In genomic region chr5:92927291-92927778, GRCh38 we compare ENCODE assay signal across 13 cellular contexts.
A peak's percentile ranks its signal among the peaks of the same experiment; 100 is the strongest.
DNase-seq lines count a peak whose midpoint lies in the region; ATAC-seq and TF ChIP-seq lines count a peak whose summit lies in the region.
"Had no signal": no experiment of that assay in that cellular context is flagged by ENCODE, and none has a peak within 500 bp of the region (broad histone marks: within the 10 kb centered on the region; RNA-seq: fewer than 3 reads in every experiment).

No MANE protein-coding gene starts in this region.

- no peaks in the 10 kb centered on the region for H3K79me2 ChIP-seq in trophoblast cell (ENCODE audit: control insufficient read depth, insufficient read depth, low read length, poor library complexity)

- no peak overlapping the region for H3K18ac ChIP-seq in trophoblast cell (ENCODE audit: low read length)

- no peak overlapping the region for H4K12ac ChIP-seq in trophoblast cell (ENCODE audit: low read depth, low read length)

- no peaks in the 10 kb centered on the region for H3K9me3 Mint-ChIP-seq in activated T-helper 1 cell treated with anti-CD3 and anti-CD28 coated beads, Interleukin-12 subunit alpha, Interleukin-12 subunit beta, Interleukin-2, Interleukin-4 antibody, amounts not matched to agents 30 ng/mL and 10 ng/mL and 1 ng/mL, durations not matched to agents 14 hours and 24 hours and 36 hours

- H3K27ac ChIP-seq in trophoblast cell (ENCODE audit: low read depth, low read length): no peak overlapping the region
- no peak overlapping the region for H3K27ac ChIP-seq in spleen
- H3K27ac ChIP-seq: SK-N-MC, thyroid gland, WERI-Rb-1 had no signal

- H2BK120ac ChIP-seq in trophoblast cell (ENCODE audit: insufficient read depth, low read length, poor library complexity): no peak overlapping the region

- H3K36me3 ChIP-seq in trophoblast cell (ENCODE audit: control insufficient read depth in 1 of 2, insufficient read depth in 2 of 2, low read length in 2 of 2): no peaks in the 10 kb centered on the region
- H3K36me3 ChIP-seq in spleen: no peaks in the 10 kb centered on the region
- H3K36me3 ChIP-seq: HAP-1, thyroid gland, WERI-Rb-1 had no signal

- no peak overlapping the region for H2BK5ac ChIP-seq in trophoblast cell (ENCODE audit: low read depth, low read length, poor library complexity)

- no peaks in the 10 kb centered on the region for H3K79me1 ChIP-seq in trophoblast cell (ENCODE audit: low read length)

- H3K27me3 ChIP-seq in trophoblast cell (ENCODE audit: insufficient read depth, low read length) (no peaks in the 10 kb centered on the region), spleen (replicated peaks in 1 of 7) (no peaks in the 10 kb centered on the region)
- H3K27me3 ChIP-seq: thyroid gland had no signal

- no peak overlapping the region for H3K27ac Mint-ChIP-seq in activated T-helper 1 cell treated with anti-CD3 and anti-CD28 coated beads, Interleukin-12 subunit alpha, Interleukin-12 subunit beta, Interleukin-2, Interleukin-4 antibody, amounts not matched to agents 30 ng/mL and 10 ng/mL and 1 ng/mL, durations not matched to agents 14 hours and 24 hours and 36 hours
- H3K27ac Mint-ChIP-seq: activated naive CD4-positive, alpha-beta T cell treated with anti-CD3 and anti-CD28 coated beads, Interleukin-2, amount 50 U/mL, for 24 hours had no signal

- H3K4me3 Mint-ChIP-seq in activated T-helper 1 cell treated with anti-CD3 and anti-CD28 coated beads, Interleukin-12 subunit alpha, Interleukin-12 subunit beta, Interleukin-2, Interleukin-4 antibody, amounts not matched to agents 30 ng/mL and 10 ng/mL and 1 ng/mL, durations not matched to agents 14 hours and 24 hours and 36 hours: no peak overlapping the region
- H3K4me3 Mint-ChIP-seq: activated naive CD4-positive, alpha-beta T cell treated with anti-CD3 and anti-CD28 coated beads, Interleukin-2, amount 50 U/mL, for 24 hours had no signal

- ATAC-seq in GM21423 (IDR thresholded peaks at IDR 0.05; ENCODE audit: unreplicated experiment): no peak

- no peaks in the 10 kb centered on the region for H3K9me3 ChIP-seq in trophoblast cell (ENCODE audit: insufficient read depth, low read depth, low read length)
- no peaks in the 10 kb centered on the region for H3K9me3 ChIP-seq in spleen
- H3K9me3 ChIP-seq: HAP-1, thyroid gland had no signal

- no peak overlapping the region for H2BK12ac ChIP-seq in trophoblast cell (ENCODE audit: low read length)

- no CpG with 5 or more reads among the region's 4 CpGs for WGBS in trophoblast cell (ENCODE audit: extremely low coverage, insufficient coverage, insufficient read length)
- 66 to 72% (median 71%) methylated on average over 4 of the region's 4 CpGs for WGBS in spleen, 5 donors

- no peaks in the 10 kb centered on the region for H3K36me3 Mint-ChIP-seq in activated T-helper 1 cell treated with anti-CD3 and anti-CD28 coated beads, Interleukin-12 subunit alpha, Interleukin-12 subunit beta, Interleukin-2, Interleukin-4 antibody, amounts not matched to agents 30 ng/mL and 10 ng/mL and 1 ng/mL, durations not matched to agents 14 hours and 24 hours and 36 hours (ENCODE audit: low read depth)
- H3K36me3 Mint-ChIP-seq: activated naive CD4-positive, alpha-beta T cell treated with anti-CD3 and anti-CD28 coated beads, Interleukin-2, amount 50 U/mL, for 24 hours had no signal

- no peak overlapping the region for H2AFZ ChIP-seq in trophoblast cell (ENCODE audit: insufficient read depth, low read length, poor library complexity)

- no peak overlapping the region for H4K8ac ChIP-seq in trophoblast cell (ENCODE audit: low read depth, low read length)

- intact Hi-C loops in activated T-helper 1 cell treated with anti-CD3 and anti-CD28 coated beads, Interleukin-12 subunit alpha, Interleukin-12 subunit beta, Interleukin-2, Interleukin-4 antibody, amounts not matched to agents 30 ng/mL and 10 ng/mL and 1 ng/mL, durations not matched to agents 14 hours and 24 hours and 36 hours (cut with micrococcal nuclease): no loop called here
- intact Hi-C loops in spleen (cut with DNase I; ENCODE audit: low total_unique reads): no loop called here

- no peak overlapping the region for H2AK5ac ChIP-seq in trophoblast cell (ENCODE audit: low read length)

- no peak overlapping the region for H3K9ac ChIP-seq in trophoblast cell (ENCODE audit: low read length)

- TF ChIP-seq CTCF in foreskin fibroblast (IDR thresholded peaks at IDR 0.05; ENCODE audit: low read depth, low read length) (no peak), spleen (IDR thresholded peaks at IDR 0.05 in 8 of 11, conservative IDR thresholded peaks at IDR 0.05 in 3 of 11) (no peak)

- no peak overlapping the region for H4K91ac ChIP-seq in trophoblast cell (ENCODE audit: low read depth, low read length)

- no peak overlapping the region for H3K4me3 ChIP-seq in foreskin fibroblast (ENCODE audit: low read depth in 1 of 2, low read length in 2 of 2)
- no peak overlapping the region for H3K4me3 ChIP-seq in trophoblast cell (ENCODE audit: low read depth, low read length)
- H3K4me3 ChIP-seq in spleen: no peak overlapping the region
- H3K4me3 ChIP-seq: HAP-1, SK-N-MC, thyroid gland had no signal

- H3K23ac ChIP-seq in trophoblast cell (ENCODE audit: low read length): no peak overlapping the region

- no peaks in the 10 kb centered on the region for H3K4me1 ChIP-seq in trophoblast cell (ENCODE audit: control insufficient read depth in 1 of 2, insufficient read depth in 2 of 2, low read length in 2 of 2)
- H3K4me1 ChIP-seq in spleen: no peaks in the 10 kb centered on the region
- H3K4me1 ChIP-seq: HAP-1, thyroid gland had no signal

- H3K27me3 Mint-ChIP-seq in activated T-helper 1 cell treated with anti-CD3 and anti-CD28 coated beads, Interleukin-12 subunit alpha, Interleukin-12 subunit beta, Interleukin-2, Interleukin-4 antibody, amounts not matched to agents 30 ng/mL and 10 ng/mL and 1 ng/mL, durations not matched to agents 14 hours and 24 hours and 36 hours (ENCODE audit: insufficient read depth): no peaks in the 10 kb centered on the region
- H3K27me3 Mint-ChIP-seq: activated naive CD4-positive, alpha-beta T cell treated with anti-CD3 and anti-CD28 coated beads, Interleukin-2, amount 50 U/mL, for 24 hours had no signal

- no peak overlapping the region for H3K14ac ChIP-seq in trophoblast cell (ENCODE audit: low read length)

- no peak overlapping the region for H3K4ac ChIP-seq in trophoblast cell (ENCODE audit: low read depth, low read length)

- DNase-seq in NCI-H2029 (lab: John Stamatoyannopoulos, UW) (peak; percentile 40), NCI-H2029 treated with DMSO at 0.1 percent for 48 hours (lab: John Stamatoyannopoulos, UW) (no peak), NCI-H748 (lab: John Stamatoyannopoulos, UW; ENCODE audit: unreplicated experiment) (peak; percentile 91), foreskin fibroblast (peak; percentile 16 to 32), trophoblast cell (peak; percentile 49 to 57), spleen (no peak)
- no peak for DNase-seq in activated T-helper 1 cell treated with anti-CD3 and anti-CD28 coated beads, Interleukin-12 subunit alpha, Interleukin-12 subunit beta, Interleukin-2, Interleukin-4 antibody, amounts not matched to agents 30 ng/mL and 10 ng/mL and 1 ng/mL, durations not matched to agents 14 hours and 24 hours and 36 hours (ENCODE audit: low spot score)
- DNase-seq: WERI-Rb-1 had no signal

- H3K4me2 ChIP-seq in trophoblast cell (ENCODE audit: low read length): no peak overlapping the region

- no peak for TF ChIP-seq POLR2A in spleen (IDR thresholded peaks at IDR 0.05)

- no peaks in the 10 kb centered on the region for H3K4me1 Mint-ChIP-seq in activated T-helper 1 cell treated with anti-CD3 and anti-CD28 coated beads, Interleukin-12 subunit alpha, Interleukin-12 subunit beta, Interleukin-2, Interleukin-4 antibody, amounts not matched to agents 30 ng/mL and 10 ng/mL and 1 ng/mL, durations not matched to agents 14 hours and 24 hours and 36 hours (ENCODE audit: low read depth)
- H3K4me1 Mint-ChIP-seq: activated naive CD4-positive, alpha-beta T cell treated with anti-CD3 and anti-CD28 coated beads, Interleukin-2, amount 50 U/mL, for 24 hours had no signal

Comparison
In these comparisons a context has a peak if more than half of its experiments do, and no peak if none do; other contexts are left out.
1. DNase-seq: peak in NCI-H2029 (single experiment), NCI-H748 (single experiment), foreskin fibroblast (2 of 2) and trophoblast cell (2 of 2); none in NCI-H2029 treated with DMSO at 0.1 percent for 48 hours (single experiment), activated T-helper 1 cell treated with anti-CD3 and anti-CD28 coated beads, Interleukin-12 subunit alpha, Interleukin-12 subunit beta, Interleukin-2, Interleukin-4 antibody, amounts not matched to agents 30 ng/mL and 10 ng/mL and 1 ng/mL, durations not matched to agents 14 hours and 24 hours and 36 hours (single experiment) and spleen (single experiment).